Comparison of ENCODE assay signal across 1 cellular context in the genomic region with DNA sequence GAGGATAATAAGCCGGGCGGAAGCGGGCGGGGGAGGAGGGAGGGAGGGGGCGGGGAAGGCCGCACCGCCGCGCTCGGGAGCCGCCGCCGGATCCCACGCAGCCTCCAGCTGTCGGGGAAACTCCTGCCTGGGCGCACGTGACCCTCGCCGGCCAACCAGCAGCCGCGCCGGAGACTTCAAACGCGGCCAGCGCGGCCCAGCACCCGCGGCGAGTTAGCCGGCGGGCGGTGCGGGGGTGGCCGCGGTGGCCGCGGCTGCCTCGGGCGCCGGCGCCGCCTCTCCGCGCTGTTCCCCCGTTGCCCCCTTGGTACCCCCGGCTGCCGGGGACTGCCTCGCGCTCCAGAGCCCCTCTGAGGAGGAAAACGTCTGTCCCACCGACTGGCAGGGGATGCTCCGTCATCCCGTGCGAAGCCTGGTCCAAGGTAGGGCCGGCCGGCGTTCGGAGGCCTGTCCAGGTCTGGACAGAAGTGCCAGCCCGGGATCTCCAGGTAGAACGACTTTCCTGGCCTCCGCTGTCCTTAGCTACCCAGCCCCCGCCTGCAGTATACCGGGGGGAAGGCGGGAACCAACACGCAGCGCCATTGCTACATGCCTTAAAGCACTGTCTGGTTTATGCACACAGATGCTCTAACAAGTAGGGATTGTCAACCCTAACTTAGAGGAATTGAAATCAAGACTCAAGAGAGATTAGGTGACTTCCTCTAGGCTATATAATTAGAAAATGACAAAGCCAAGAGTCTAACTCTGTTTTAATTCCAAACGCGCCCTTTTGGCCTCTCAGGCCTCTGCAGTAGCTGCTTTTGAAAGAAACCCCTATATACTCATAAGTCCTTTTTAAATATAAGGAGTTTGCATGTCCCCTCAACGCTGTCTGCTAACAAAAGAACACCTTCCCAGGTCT.
TF ChIP-seq lines count a peak whose summit lies in the region.

A gene with protein sequence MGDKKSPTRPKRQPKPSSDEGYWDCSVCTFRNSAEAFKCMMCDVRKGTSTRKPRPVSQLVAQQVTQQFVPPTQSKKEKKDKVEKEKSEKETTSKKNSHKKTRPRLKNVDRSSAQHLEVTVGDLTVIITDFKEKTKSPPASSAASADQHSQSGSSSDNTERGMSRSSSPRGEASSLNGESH (minus strand): TSS at position 9 of the 901 bp plus-strand sequence. CDS start 68 bp downstream, outside the sequence.

TF ChIP-seq in HepG2, 621 proteins besides CTCF, POLR2A, EP300 and RAD21 (continued from another document and continues in another):
- TF ChIP-seq, protein P1, sequence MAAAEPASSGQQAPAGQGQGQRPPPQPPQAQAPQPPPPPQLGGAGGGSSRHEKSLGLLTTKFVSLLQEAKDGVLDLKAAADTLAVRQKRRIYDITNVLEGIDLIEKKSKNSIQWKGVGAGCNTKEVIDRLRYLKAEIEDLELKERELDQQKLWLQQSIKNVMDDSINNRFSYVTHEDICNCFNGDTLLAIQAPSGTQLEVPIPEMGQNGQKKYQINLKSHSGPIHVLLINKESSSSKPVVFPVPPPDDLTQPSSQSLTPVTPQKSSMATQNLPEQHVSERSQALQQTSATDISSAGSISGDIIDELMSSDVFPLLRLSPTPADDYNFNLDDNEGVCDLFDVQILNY (CRISPR knock-in tag; conservative IDR thresholded peaks at IDR 0.05), result 0 out of 2 replicates have a peak, but pooled peaks have one; percentile 42
- TF ChIP-seq BHLHE40 (IDR thresholded peaks at IDR 0.05; ENCODE audit: low read length) (peak; percentile 86), HNRNPK (IDR thresholded peaks at IDR 0.05; ENCODE audit: low read depth, low read length, poor library complexity, severe bottlenecking) (peak; percentile 64), ZNF557 (CRISPR knock-in tag; IDR thresholded peaks at IDR 0.05) (no peak), ZNF264 (CRISPR knock-in tag; IDR thresholded peaks at IDR 0.05) (no peak), ZSCAN20 (CRISPR knock-in tag; IDR thresholded peaks at IDR 0.05; ENCODE audit: borderline replicate concordance) (no peak), TBX2 (CRISPR knock-in tag; IDR thresholded peaks at IDR 0.05; ENCODE audit: borderline replicate concordance) (peak; percentile 60; the same call in 1 of the 2 replicates), ZNF781 (CRISPR knock-in tag; IDR thresholded peaks at IDR 0.05; ENCODE audit: borderline replicate concordance, not compliant biosample characterization) (no peak), CCAR2 (optimal IDR thresholded peaks at IDR 0.05; ENCODE audit: low read depth, low read length) (no peak), EEA1 (CRISPR knock-in tag; IDR thresholded peaks at IDR 0.05; ENCODE audit: borderline replicate concordance) (0 out of 2 replicates have a peak, but pooled peaks have one; percentile 31), STAT5B (CRISPR knock-in tag; IDR thresholded peaks at IDR 0.05) (no peak), SOX13 (IDR thresholded peaks at IDR 0.05) (no peak), SOX13 (CRISPR knock-in tag; conservative IDR thresholded peaks at IDR 0.05 in 1 of 2, IDR thresholded peaks at IDR 0.05 in 1 of 2) (no peak), SMARCC2 (IDR thresholded peaks at IDR 0.05) (no peak), ZNF530 (CRISPR knock-in tag; IDR thresholded peaks at IDR 0.05; ENCODE audit: low read depth) (no peak), NFE2L1 (CRISPR knock-in tag; IDR thresholded peaks at IDR 0.05; ENCODE audit: borderline replicate concordance) (0 out of 2 replicates have a peak, but pooled peaks have one; percentile 37), ZBTB8A (CRISPR knock-in tag; IDR thresholded peaks at IDR 0.05; ENCODE audit: borderline replicate concordance, low read depth) (no peak; the same call in 1 of the 2 replicates), ATM (IDR thresholded peaks at IDR 0.05; ENCODE audit: borderline replicate concordance) (no peak), DMAP1 (CRISPR knock-in tag; IDR thresholded peaks at IDR 0.05) (peak; percentile 53), ZNF773 (CRISPR knock-in tag; IDR thresholded peaks at IDR 0.05; ENCODE audit: borderline replicate concordance) (no peak), EED (CRISPR knock-in tag; IDR thresholded peaks at IDR 0.05) (no peak), KAT8 (CRISPR knock-in tag; IDR thresholded peaks at IDR 0.05) (no peak), ZNF430 (CRISPR knock-in tag; IDR thresholded peaks at IDR 0.05) (no peak), ZNF484 (CRISPR knock-in tag; IDR thresholded peaks at IDR 0.05; ENCODE audit: borderline replicate concordance, low read depth) (no peak), ETV5 (CRISPR knock-in tag; IDR thresholded peaks at IDR 0.05; ENCODE audit: borderline replicate concordance) (peak; percentile 60), CHD2 (IDR thresholded peaks at IDR 0.05; ENCODE audit: low read depth, low read length) (no peak), YY1 (IDR thresholded peaks at IDR 0.05; ENCODE audit: insufficient read depth, insufficient replicate concordance, low read depth, low read length) (peak; percentile 11), NR2F1 (CRISPR knock-in tag; IDR thresholded peaks at IDR 0.05) (no peak)
- TF ChIP-seq, protein P2, sequence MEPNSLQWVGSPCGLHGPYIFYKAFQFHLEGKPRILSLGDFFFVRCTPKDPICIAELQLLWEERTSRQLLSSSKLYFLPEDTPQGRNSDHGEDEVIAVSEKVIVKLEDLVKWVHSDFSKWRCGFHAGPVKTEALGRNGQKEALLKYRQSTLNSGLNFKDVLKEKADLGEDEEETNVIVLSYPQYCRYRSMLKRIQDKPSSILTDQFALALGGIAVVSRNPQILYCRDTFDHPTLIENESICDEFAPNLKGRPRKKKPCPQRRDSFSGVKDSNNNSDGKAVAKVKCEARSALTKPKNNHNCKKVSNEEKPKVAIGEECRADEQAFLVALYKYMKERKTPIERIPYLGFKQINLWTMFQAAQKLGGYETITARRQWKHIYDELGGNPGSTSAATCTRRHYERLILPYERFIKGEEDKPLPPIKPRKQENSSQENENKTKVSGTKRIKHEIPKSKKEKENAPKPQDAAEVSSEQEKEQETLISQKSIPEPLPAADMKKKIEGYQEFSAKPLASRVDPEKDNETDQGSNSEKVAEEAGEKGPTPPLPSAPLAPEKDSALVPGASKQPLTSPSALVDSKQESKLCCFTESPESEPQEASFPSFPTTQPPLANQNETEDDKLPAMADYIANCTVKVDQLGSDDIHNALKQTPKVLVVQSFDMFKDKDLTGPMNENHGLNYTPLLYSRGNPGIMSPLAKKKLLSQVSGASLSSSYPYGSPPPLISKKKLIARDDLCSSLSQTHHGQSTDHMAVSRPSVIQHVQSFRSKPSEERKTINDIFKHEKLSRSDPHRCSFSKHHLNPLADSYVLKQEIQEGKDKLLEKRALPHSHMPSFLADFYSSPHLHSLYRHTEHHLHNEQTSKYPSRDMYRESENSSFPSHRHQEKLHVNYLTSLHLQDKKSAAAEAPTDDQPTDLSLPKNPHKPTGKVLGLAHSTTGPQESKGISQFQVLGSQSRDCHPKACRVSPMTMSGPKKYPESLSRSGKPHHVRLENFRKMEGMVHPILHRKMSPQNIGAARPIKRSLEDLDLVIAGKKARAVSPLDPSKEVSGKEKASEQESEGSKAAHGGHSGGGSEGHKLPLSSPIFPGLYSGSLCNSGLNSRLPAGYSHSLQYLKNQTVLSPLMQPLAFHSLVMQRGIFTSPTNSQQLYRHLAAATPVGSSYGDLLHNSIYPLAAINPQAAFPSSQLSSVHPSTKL (CRISPR knock-in tag; IDR thresholded peaks at IDR 0.05), result no peak
- TF ChIP-seq, protein P3, sequence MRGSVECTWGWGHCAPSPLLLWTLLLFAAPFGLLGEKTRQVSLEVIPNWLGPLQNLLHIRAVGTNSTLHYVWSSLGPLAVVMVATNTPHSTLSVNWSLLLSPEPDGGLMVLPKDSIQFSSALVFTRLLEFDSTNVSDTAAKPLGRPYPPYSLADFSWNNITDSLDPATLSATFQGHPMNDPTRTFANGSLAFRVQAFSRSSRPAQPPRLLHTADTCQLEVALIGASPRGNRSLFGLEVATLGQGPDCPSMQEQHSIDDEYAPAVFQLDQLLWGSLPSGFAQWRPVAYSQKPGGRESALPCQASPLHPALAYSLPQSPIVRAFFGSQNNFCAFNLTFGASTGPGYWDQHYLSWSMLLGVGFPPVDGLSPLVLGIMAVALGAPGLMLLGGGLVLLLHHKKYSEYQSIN (CRISPR knock-in tag; IDR thresholded peaks at IDR 0.05; ENCODE audit: borderline replicate concordance), result no peak
- TF ChIP-seq, protein P4, sequence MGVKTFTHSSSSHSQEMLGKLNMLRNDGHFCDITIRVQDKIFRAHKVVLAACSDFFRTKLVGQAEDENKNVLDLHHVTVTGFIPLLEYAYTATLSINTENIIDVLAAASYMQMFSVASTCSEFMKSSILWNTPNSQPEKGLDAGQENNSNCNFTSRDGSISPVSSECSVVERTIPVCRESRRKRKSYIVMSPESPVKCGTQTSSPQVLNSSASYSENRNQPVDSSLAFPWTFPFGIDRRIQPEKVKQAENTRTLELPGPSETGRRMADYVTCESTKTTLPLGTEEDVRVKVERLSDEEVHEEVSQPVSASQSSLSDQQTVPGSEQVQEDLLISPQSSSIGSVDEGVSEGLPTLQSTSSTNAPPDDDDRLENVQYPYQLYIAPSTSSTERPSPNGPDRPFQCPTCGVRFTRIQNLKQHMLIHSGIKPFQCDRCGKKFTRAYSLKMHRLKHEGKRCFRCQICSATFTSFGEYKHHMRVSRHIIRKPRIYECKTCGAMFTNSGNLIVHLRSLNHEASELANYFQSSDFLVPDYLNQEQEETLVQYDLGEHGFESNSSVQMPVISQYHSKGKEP (CRISPR knock-in tag; IDR thresholded peaks at IDR 0.05), result no peak
- TF ChIP-seq, protein P5, sequence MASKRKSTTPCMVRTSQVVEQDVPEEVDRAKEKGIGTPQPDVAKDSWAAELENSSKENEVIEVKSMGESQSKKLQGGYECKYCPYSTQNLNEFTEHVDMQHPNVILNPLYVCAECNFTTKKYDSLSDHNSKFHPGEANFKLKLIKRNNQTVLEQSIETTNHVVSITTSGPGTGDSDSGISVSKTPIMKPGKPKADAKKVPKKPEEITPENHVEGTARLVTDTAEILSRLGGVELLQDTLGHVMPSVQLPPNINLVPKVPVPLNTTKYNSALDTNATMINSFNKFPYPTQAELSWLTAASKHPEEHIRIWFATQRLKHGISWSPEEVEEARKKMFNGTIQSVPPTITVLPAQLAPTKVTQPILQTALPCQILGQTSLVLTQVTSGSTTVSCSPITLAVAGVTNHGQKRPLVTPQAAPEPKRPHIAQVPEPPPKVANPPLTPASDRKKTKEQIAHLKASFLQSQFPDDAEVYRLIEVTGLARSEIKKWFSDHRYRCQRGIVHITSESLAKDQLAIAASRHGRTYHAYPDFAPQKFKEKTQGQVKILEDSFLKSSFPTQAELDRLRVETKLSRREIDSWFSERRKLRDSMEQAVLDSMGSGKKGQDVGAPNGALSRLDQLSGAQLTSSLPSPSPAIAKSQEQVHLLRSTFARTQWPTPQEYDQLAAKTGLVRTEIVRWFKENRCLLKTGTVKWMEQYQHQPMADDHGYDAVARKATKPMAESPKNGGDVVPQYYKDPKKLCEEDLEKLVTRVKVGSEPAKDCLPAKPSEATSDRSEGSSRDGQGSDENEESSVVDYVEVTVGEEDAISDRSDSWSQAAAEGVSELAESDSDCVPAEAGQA (IDR thresholded peaks at IDR 0.05; ENCODE audit: low read depth), result no peak
- TF ChIP-seq, protein P5 (CRISPR knock-in tag; IDR thresholded peaks at IDR 0.05; ENCODE audit: borderline replicate concordance), result no peak
- TF ChIP-seq, protein P6, sequence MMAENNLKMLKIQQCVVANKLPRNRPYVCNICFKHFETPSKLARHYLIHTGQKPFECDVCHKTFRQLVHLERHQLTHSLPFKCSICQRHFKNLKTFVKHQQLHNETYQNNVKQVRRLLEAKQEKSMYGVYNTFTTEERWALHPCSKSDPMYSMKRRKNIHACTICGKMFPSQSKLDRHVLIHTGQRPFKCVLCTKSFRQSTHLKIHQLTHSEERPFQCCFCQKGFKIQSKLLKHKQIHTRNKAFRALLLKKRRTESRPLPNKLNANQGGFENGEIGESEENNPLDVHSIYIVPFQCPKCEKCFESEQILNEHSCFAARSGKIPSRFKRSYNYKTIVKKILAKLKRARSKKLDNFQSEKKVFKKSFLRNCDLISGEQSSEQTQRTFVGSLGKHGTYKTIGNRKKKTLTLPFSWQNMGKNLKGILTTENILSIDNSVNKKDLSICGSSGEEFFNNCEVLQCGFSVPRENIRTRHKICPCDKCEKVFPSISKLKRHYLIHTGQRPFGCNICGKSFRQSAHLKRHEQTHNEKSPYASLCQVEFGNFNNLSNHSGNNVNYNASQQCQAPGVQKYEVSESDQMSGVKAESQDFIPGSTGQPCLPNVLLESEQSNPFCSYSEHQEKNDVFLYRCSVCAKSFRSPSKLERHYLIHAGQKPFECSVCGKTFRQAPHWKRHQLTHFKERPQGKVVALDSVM (CRISPR knock-in tag; IDR thresholded peaks at IDR 0.05), result no peak
- TF ChIP-seq, protein P7, sequence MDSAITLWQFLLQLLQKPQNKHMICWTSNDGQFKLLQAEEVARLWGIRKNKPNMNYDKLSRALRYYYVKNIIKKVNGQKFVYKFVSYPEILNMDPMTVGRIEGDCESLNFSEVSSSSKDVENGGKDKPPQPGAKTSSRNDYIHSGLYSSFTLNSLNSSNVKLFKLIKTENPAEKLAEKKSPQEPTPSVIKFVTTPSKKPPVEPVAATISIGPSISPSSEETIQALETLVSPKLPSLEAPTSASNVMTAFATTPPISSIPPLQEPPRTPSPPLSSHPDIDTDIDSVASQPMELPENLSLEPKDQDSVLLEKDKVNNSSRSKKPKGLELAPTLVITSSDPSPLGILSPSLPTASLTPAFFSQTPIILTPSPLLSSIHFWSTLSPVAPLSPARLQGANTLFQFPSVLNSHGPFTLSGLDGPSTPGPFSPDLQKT (CRISPR knock-in tag; IDR thresholded peaks at IDR 0.05; ENCODE audit: borderline replicate concordance), result no peak
